In the genomic region with DNA sequence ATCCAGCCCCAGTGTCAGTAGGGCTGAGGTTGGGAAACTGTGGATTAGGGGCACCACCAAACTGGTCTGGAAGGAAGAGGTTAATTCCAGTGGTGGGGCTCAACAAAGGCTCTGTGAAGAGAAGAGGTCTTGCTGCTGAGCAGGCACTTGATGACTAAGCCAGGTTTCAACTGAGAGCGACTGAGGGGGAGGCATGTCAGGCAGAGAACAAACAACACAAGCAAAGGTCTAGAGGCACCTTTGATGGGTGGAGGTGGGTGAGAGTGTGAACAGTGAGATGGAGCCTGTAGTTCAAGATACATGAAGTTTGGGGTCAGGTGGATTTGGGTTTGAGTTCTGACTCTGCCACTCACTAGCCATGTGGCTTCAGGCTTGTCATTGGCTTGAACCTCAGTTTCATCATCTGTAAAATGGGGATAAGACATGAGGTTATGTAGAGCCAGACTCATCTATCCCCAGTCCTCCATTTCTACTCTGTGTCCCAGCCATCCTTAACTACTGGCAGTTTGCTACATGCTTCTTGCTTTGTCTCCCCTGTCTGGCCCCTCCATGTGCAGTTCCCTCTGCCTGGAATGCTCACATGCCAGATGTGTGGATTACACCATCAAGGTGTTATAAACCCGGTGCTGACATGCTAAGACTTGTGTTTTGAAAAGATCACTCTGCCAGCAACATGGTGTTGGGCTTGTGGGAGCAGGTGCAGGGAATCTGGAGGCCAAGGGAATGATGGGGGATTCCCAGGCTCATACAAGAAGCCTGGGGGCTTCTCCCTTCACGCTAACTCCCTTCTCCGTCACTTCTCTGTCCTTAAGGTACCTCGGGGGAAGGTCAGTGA, we compare ENCODE assay signal across 24 cellular contexts. TPM values are rescaled to one million over a fixed set of nuclear protein-coding genes. Genes with fewer than 3 reads are reported as not detected.
DNase-seq lines count a peak whose midpoint lies in the region; ATAC-seq, FAIRE-seq and TF ChIP-seq lines count a peak whose summit lies in the region.
"Had no signal": no experiment of that assay in that cellular context is flagged by ENCODE, and none has a peak within 500 bp of the region (broad histone marks: within the 10 kb centered on the region; RNA-seq: fewer than 3 reads in every experiment).

No MANE protein-coding gene starts in this region.

- CTCF ChIA-PET in activated CD4-positive, alpha-beta T cell treated with anti-CD3 and anti-CD28 coated beads for 36 hours (lab: Charles Lee) = no interaction called here
- CTCF ChIA-PET in K562 (lab: Yijun Ruan, JAX; ENCODE audit: low intra/inter-chr PET ratio) = no interaction called here

- peaks cover 20% of the 10 kb centered on the region for H3K79me2 ChIP-seq in K562 (ENCODE audit: control insufficient read depth, insufficient read depth, low read length)

- TF ChIP-seq CTCF in K562 (IDR thresholded peaks at IDR 0.05 in 2 of 3, conservative IDR thresholded peaks at IDR 0.05 in 1 of 3; ENCODE audit: insufficient read depth in 2 of 3, low read depth in 1 of 3, low read length in 3 of 3) (no peak), lower lobe of right lung (IDR thresholded peaks at IDR 0.05) (no peak)

- H3K4me1 ChIP-seq in K562 (replicated peaks in 1 of 2; ENCODE audit: control insufficient read depth in 2 of 2, insufficient read depth in 2 of 2, low read length in 2 of 2) (peaks cover 2 to 17% of the 10 kb centered on the region in 2 experiments; a peak in 4 of 5 replicates), lower lobe of right lung (peaks cover 11% of the 10 kb centered on the region)

- H3K9me3 Mint-ChIP-seq in activated CD4-positive, alpha-beta T cell treated with anti-CD3 and anti-CD28 coated beads for 36 hours (ENCODE audit: low read depth) = no peaks in the 10 kb centered on the region
- H3K9me3 Mint-ChIP-seq: stimulated activated effector memory CD8-positive, alpha-beta T cell treated with anti-CD3 and anti-CD28 coated beads, Interleukin-12 subunit alpha, Interleukin-12 subunit beta, amount 100 ng/mL, for 72 hours had no signal

- no peak overlapping the region for H3K4me3 Mint-ChIP-seq in activated CD4-positive, alpha-beta T cell treated with anti-CD3 and anti-CD28 coated beads for 36 hours
- H3K4me3 Mint-ChIP-seq: neural progenitor cell; stimulated activated effector memory CD8-positive, alpha-beta T cell treated with anti-CD3 and anti-CD28 coated beads, Interleukin-12 subunit alpha, Interleukin-12 subunit beta, amount 100 ng/mL, for 72 hours had no signal

- no peak for TF ChIP-seq RAD21 in K562 (CRISPR knock-in tag; conservative IDR thresholded peaks at IDR 0.05 in 1 of 2, IDR thresholded peaks at IDR 0.05 in 1 of 2)

- no peak overlapping the region for H3K9ac ChIP-seq in K562 (ENCODE audit: insufficient read depth in 1 of 2, low read depth in 2 of 2, low read length in 2 of 2)
- H3K9ac ChIP-seq: neural progenitor cell had no signal

- H3K4me3 ChIP-seq in K562 = no peak overlapping the region
- H3K4me3 ChIP-seq in lower lobe of right lung = no peak overlapping the region
- H3K4me3 ChIP-seq: cardiac muscle cell, neural progenitor cell, tibial nerve had no signal

- H3K27ac ChIP-seq in K562 (ENCODE audit: extremely low read depth, low read depth, low read length) (no peak overlapping the region), lower lobe of right lung (no peak overlapping the region)
- H3K27ac ChIP-seq: 22Rv1, cardiac muscle cell, neural progenitor cell, RWPE1, tibial nerve had no signal

- H2AFZ ChIP-seq in K562 (ENCODE audit: low read depth, low read length) = no peak overlapping the region
- H2AFZ ChIP-seq: neural progenitor cell had no signal

- FAIRE-seq in K562 (lab: Jason Lieb, UNC) = no peak
- FAIRE-seq: frontal cortex, GM18507 had no signal

- H3K36me3 ChIP-seq in K562 (ENCODE audit: control insufficient read depth, insufficient read depth, low read length) (no peaks in the 10 kb centered on the region), lower lobe of right lung (no peaks in the 10 kb centered on the region)
- H3K36me3 ChIP-seq: cardiac muscle cell, neural progenitor cell, tibial nerve had no signal

- WGBS in K562 (ENCODE audit: insufficient coverage, low coverage, missing lambda C conversion rate) = 26% methylated on average over 5 of the region's 5 CpGs

- intact Hi-C loops in activated CD4-positive, alpha-beta T cell treated with anti-CD3 and anti-CD28 coated beads for 36 hours (cut with DNase I, micrococcal nuclease) = loop anchor here (2.0 kb wide), 1 partner anchor 13 kb away; no protein-coding TSS in a partner anchor
- intact Hi-C loops in K562 (cut with micrococcal nuclease) = no loop called here
- intact Hi-C loops in lower lobe of right lung (cut with DNase I) = no loop called here

- in situ Hi-C loops in K562 (cut with MboI) = loop anchor here (10.0 kb wide), 1 partner anchor 237 kb away; no protein-coding TSS in a partner anchor

- peak; percentile 69 for DNase-seq in activated CD4-positive, alpha-beta T cell treated with anti-CD3 and anti-CD28 coated beads for 36 hours
- DNase-seq in activated CD4-positive, alpha-beta T cell treated with anti-CD3 and anti-CD28 coated beads for 4 hours = no peak
- DNase-seq in NCI-H2171 (lab: John Stamatoyannopoulos, UW) (peak; percentile 18), K562 (ENCODE audit: extremely low read depth in 1 of 4, low spot score in 3 of 4) (no peak), renal cortical epithelial cell (ENCODE audit: low read depth) (peak; percentile 67), lower lobe of right lung (no peak)
- DNase-seq: Calu3, dermis blood vessel endothelial cell, EL, Karpas-422, midbrain, NCI-H1092, NCI-H2081 treated with DMSO at 0.1 percent for 48 hours, NCI-H524 treated with DMSO at 0.1 percent for 48 hours had no signal

- peak overlapping the region; percentile 12 for H3K27ac Mint-ChIP-seq in activated CD4-positive, alpha-beta T cell treated with anti-CD3 and anti-CD28 coated beads for 36 hours
- H3K27ac Mint-ChIP-seq: neural progenitor cell; stimulated activated effector memory CD8-positive, alpha-beta T cell treated with anti-CD3 and anti-CD28 coated beads, Interleukin-12 subunit alpha, Interleukin-12 subunit beta, amount 100 ng/mL, for 72 hours had no signal

- peaks cover 29% of the 10 kb centered on the region for H3K4me1 Mint-ChIP-seq in activated CD4-positive, alpha-beta T cell treated with anti-CD3 and anti-CD28 coated beads for 36 hours

- H3K4me2 ChIP-seq in K562 (ENCODE audit: insufficient read depth, low read length) = no peak overlapping the region
- H3K4me2 ChIP-seq: neural progenitor cell had no signal

- POLR2A ChIA-PET in activated CD4-positive, alpha-beta T cell treated with anti-CD3 and anti-CD28 coated beads for 36 hours (lab: Charles Lee) = no interaction called here
- POLR2A ChIA-PET in K562 (lab: Yijun Ruan, JAX) = no interaction called here

- no peak for TF ChIP-seq EP300 in K562 (IDR thresholded peaks at IDR 0.05; ENCODE audit: low read length)

- H3K27me3 ChIP-seq in K562 (ENCODE audit: control insufficient read depth in 2 of 2, insufficient read depth in 2 of 2, low read length in 2 of 2) = no peaks in the 10 kb centered on the region
- H3K27me3 ChIP-seq in lower lobe of right lung (ENCODE audit: low read depth) = no peaks in the 10 kb centered on the region
- H3K27me3 ChIP-seq: cardiac muscle cell, neural progenitor cell, tibial nerve had no signal

- H3K9me1 ChIP-seq in K562 (ENCODE audit: control insufficient read depth, insufficient read depth, low read length) = no peaks in the 10 kb centered on the region

- H4K20me1 ChIP-seq in K562 (replicated peaks; ENCODE audit: control insufficient read depth, insufficient read depth, low read length) = no peaks in the 10 kb centered on the region

- no peaks in the 10 kb centered on the region for H3K9me3 ChIP-seq in K562 (replicated peaks; ENCODE audit: control insufficient read depth, insufficient read depth, low read depth, low read length)
- H3K9me3 ChIP-seq in lower lobe of right lung = no peaks in the 10 kb centered on the region
- H3K9me3 ChIP-seq: tibial nerve had no signal

- H3K36me3 Mint-ChIP-seq in activated CD4-positive, alpha-beta T cell treated with anti-CD3 and anti-CD28 coated beads for 36 hours (ENCODE audit: low read depth) = peaks cover 7% of the 10 kb centered on the region
- H3K36me3 Mint-ChIP-seq: neural progenitor cell had no signal

- H3K27me3 Mint-ChIP-seq in activated CD4-positive, alpha-beta T cell treated with anti-CD3 and anti-CD28 coated beads for 36 hours = no peaks in the 10 kb centered on the region

- peak; percentile 64 for ATAC-seq in activated CD4-positive, alpha-beta T cell treated with anti-CD3 and anti-CD28 coated beads for 36 hours
- ATAC-seq in K562 (no peak), lower lobe of right lung (no peak), HG02840 (IDR thresholded peaks at IDR 0.05; ENCODE audit: low FRiP score, unreplicated experiment) (no peak), HG03378 (IDR thresholded peaks at IDR 0.05; ENCODE audit: unreplicated experiment) (no peak)
- ATAC-seq: stimulated activated effector memory CD8-positive, alpha-beta T cell treated with anti-CD3 and anti-CD28 coated beads, Interleukin-12 subunit alpha, Interleukin-12 subunit beta, amount 100 ng/mL, for 72 hours had no signal

- no TSS peak for BruUV-seq in K562 (replicated peaks; lab: Mats Ljungman, UMichigan)

- TF ChIP-seq POLR2A in K562 (conservative IDR thresholded peaks at IDR 0.05) = no peak

TF ChIP-seq in K562, 482 proteins besides CTCF, POLR2A, EP300 and RAD21 (continues in another document):
- peak; percentile 98 for TF ChIP-seq RBM25 (IDR thresholded peaks at IDR 0.05; ENCODE audit: low read depth, low read length, severe bottlenecking)

RNA-seq across cellular contexts. Expression of a gene that starts 3.0 kb away (rescaled TPM):
- 10 to 100 TPM; 56.0 to 69.8 TPM for total RNA-seq in activated CD4-positive, alpha-beta T cell treated with anti-CD3 and anti-CD28 coated beads for 36 hours
- 15.0 and 19.5 TPM in 2 replicates for total RNA-seq in K562 (2011; cell fraction: chromatin; rRNA removed; ENCODE audit: low replicate concordance)
- total RNA-seq in K562 (2011; cell fraction: nucleolus; rRNA removed) = 8.7 and 9.6 TPM in 2 replicates
- total RNA-seq in K562 (2011; cell fraction: nucleoplasm; rRNA removed) = 13.8 and 19.5 TPM in 2 replicates
- total RNA-seq in K562 (2014; rRNA removed) = 23.2 and 35.2 TPM in 2 replicates
- total RNA-seq in K562 (2014; rRNA removed; fragmentation: Illumina TruSeq; extraction: Trizol) = 32.6 and 39.9 TPM in 2 replicates
- 16.1 and 16.4 TPM in 2 replicates for total RNA-seq in K562 (2015; rRNA removed; fragmentation: Illumina TruSeq; extraction: Trizol)
- 33.7 and 38.8 TPM in 2 replicates for total RNA-seq in K562 (2021)
- 27.4 and 35.0 TPM in 2 replicates for polyA plus RNA-seq in K562 (2011; rRNA removed)
- 12.1 and 25.8 TPM in 2 replicates for polyA plus RNA-seq in K562 (2011; cell fraction: cytosol; rRNA removed)
- 9.6 and 15.0 TPM in 2 replicates for polyA plus RNA-seq in K562 (2011; cell fraction: nucleus; rRNA removed)
- polyA plus RNA-seq in K562 (2012) = 37.1 and 50.2 TPM in 2 replicates
- 43.4 and 48.8 TPM in 2 replicates for polyA plus RNA-seq in K562 (2014; fragmentation: Illumina TruSeq; extraction: Trizol)
- 10 to 100 TPM in 1 of 2 experiments, 1 to 10 TPM in 1; 8.0 to 10.3 TPM for polyA plus RNA-seq in K562 (2014; fragmentation: Nextera tagmentation; extraction: Ambion mirVana)
- 32.5 and 36.9 TPM in 2 replicates for polyA plus RNA-seq in K562 (2014; rRNA removed)
- 18.2 and 19.3 TPM in 2 replicates for polyA minus RNA-seq in K562 (2011; rRNA and poly(A)+ RNA removed)
- polyA minus RNA-seq in K562 (2011; cell fraction: cytosol; rRNA and poly(A)+ RNA removed) = 7.6 and 8.6 TPM in 2 replicates
- polyA minus RNA-seq in K562 (2011; cell fraction: nucleus; rRNA and poly(A)+ RNA removed) = 3.9 and 8.6 TPM in 2 replicates
- 6.0 and 7.3 TPM in 2 replicates for total RNA-seq in renal cortical epithelial cell
- 1.7 TPM for total RNA-seq in lower lobe of right lung

Comparison
In these comparisons a context has a peak if more than half of its experiments do, and no peak if none do; other contexts are left out.
1. DNase-seq: peak in activated CD4-positive, alpha-beta T cell treated with anti-CD3 and anti-CD28 coated beads for 36 hours (single experiment), NCI-H2171 (single experiment) and renal cortical epithelial cell (single experiment); none in activated CD4-positive, alpha-beta T cell treated with anti-CD3 and anti-CD28 coated beads for 4 hours (0 of 2), K562 (0 of 4) and lower lobe of right lung (single experiment).
2. intact Hi-C loops: an anchor here in activated CD4-positive, alpha-beta T cell treated with anti-CD3 and anti-CD28 coated beads for 36 hours (2.0 kb wide); none called in K562 and lower lobe of right lung.